ENCODE assay signal across 10 cellular contexts in the genomic region with DNA sequence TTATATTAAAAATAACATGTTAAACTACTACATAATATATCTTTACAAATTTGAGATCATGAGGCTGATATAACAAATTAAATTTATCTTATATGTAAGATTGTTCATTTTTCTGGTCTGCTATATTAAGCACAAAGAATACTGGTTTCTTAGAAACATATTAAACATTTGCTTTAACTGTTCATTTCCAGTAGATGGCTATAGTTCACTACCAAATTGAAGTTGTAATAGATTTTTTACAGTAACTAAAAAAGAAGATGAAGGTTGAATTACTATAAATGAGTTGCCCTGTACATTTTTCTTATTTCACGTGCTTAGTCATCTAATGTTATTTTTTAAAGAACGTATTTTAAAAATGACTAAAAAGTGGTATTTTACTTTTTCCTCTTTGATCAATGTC. TPM values are rescaled to one million over a fixed set of nuclear protein-coding genes. Genes with fewer than 3 reads are reported as not detected.
DNase-seq lines count a peak whose midpoint lies in the region; ATAC-seq, FAIRE-seq and TF ChIP-seq lines count a peak whose summit lies in the region.
"Had no signal": no experiment of that assay in that cellular context is flagged by ENCODE, and none has a peak within 500 bp of the region (broad histone marks: within the 10 kb centered on the region; RNA-seq: fewer than 3 reads in every experiment).

No MANE protein-coding gene starts in this region.

- H3K4me3 ChIP-seq in BJ (ENCODE audit: low read depth, low read length): no peak overlapping the region

- H3K4me1 ChIP-seq in foreskin keratinocyte: no peaks in the 10 kb centered on the region

- no peaks in the 10 kb centered on the region for H3K27me3 ChIP-seq in BJ (ENCODE audit: control insufficient read depth, insufficient read depth, low read length)
- H3K27me3 ChIP-seq in foreskin keratinocyte: no peaks in the 10 kb centered on the region

- CTCF ChIA-PET in BJ (lab: Yijun Ruan, JAX): interaction anchor here (0.6 to 1.0 kb wide), 2 partner anchors 131 to 477 kb away, joined by 3 read pairs; no protein-coding TSS in a partner anchor

- ATAC-seq in HG03432 (IDR thresholded peaks at IDR 0.05; ENCODE audit: unreplicated experiment) (peak; percentile 46), foreskin keratinocyte (no peak)
- no peak for ATAC-seq in naive thymus-derived CD8-positive, alpha-beta T cell
- ATAC-seq: activated T-helper 17 cell treated with anti-CD3 and anti-CD28 coated beads, Interleukin-2, amount 50 U/mL, for 72 hours had no signal

- FAIRE-seq in RCC 7860 (lab: Jason Lieb, UNC): peak; percentile 78

- H3K9me3 Mint-ChIP-seq in endothelial cell (ENCODE audit: unreplicated experiment): no peaks in the 10 kb centered on the region
- no peaks in the 10 kb centered on the region for H3K9me3 Mint-ChIP-seq in naive thymus-derived CD8-positive, alpha-beta T cell
- H3K9me3 Mint-ChIP-seq: activated T-helper 17 cell treated with anti-CD3 and anti-CD28 coated beads, Interleukin-2, amount 50 U/mL, for 72 hours had no signal

- POLR2A ChIA-PET in BJ (lab: Charles Lee): no interaction called here
- POLR2A ChIA-PET in naive thymus-derived CD8-positive, alpha-beta T cell (lab: Charles Lee): no interaction called here

- peak; percentile 25; the same call in 1 of the 2 replicates for TF ChIP-seq CTCF in BJ (IDR thresholded peaks at IDR 0.05; ENCODE audit: insufficient read depth, low read depth, low read length)
- TF ChIP-seq CTCF in foreskin keratinocyte (conservative IDR thresholded peaks at IDR 0.05): peak; percentile 55
- no peak for TF ChIP-seq CTCF in endothelial cell (IDR thresholded peaks at IDR 0.05; ENCODE audit: unreplicated experiment)

- DNase-seq in BJ (ENCODE audit: low read depth) (no peak), RCC 7860 (ENCODE audit: low spot score) (peak; percentile 29), foreskin keratinocyte (no peak), endothelial cell (ENCODE audit: low spot score) (no peak)
- no peak for DNase-seq in activated naive CD4-positive, alpha-beta T cell treated with anti-CD3 and anti-CD28 coated beads, Interleukin-2, amount 50 U/mL, for 16 hours
- DNase-seq in activated CD4-positive, CD25-positive, alpha-beta regulatory T cell treated with anti-CD3 and anti-CD28 coated beads, Interleukin-2, amount 50 U/mL, for 72 hours: no peak
- DNase-seq in naive thymus-derived CD8-positive, alpha-beta T cell: no peak
- DNase-seq: Right ventricle myocardium superior had no signal

- H3K27ac Mint-ChIP-seq in endothelial cell (ENCODE audit: unreplicated experiment): no peak overlapping the region
- H3K27ac Mint-ChIP-seq in naive thymus-derived CD8-positive, alpha-beta T cell: no peak overlapping the region
- H3K27ac Mint-ChIP-seq: activated T-helper 17 cell treated with anti-CD3 and anti-CD28 coated beads, Interleukin-2, amount 50 U/mL, for 72 hours had no signal

- H3K36me3 Mint-ChIP-seq in endothelial cell (ENCODE audit: low read depth, unreplicated experiment): no peaks in the 10 kb centered on the region
- peaks cover 0 to 7% (median 0%) of the 10 kb centered on the region in 3 donors for H3K36me3 Mint-ChIP-seq in naive thymus-derived CD8-positive, alpha-beta T cell

- H3K4me3 Mint-ChIP-seq in endothelial cell (ENCODE audit: unreplicated experiment): no peak overlapping the region
- H3K4me3 Mint-ChIP-seq in naive thymus-derived CD8-positive, alpha-beta T cell: no peak overlapping the region
- H3K4me3 Mint-ChIP-seq: activated T-helper 17 cell treated with anti-CD3 and anti-CD28 coated beads, Interleukin-2, amount 50 U/mL, for 72 hours had no signal

- H3K27ac ChIP-seq in foreskin keratinocyte: no peak overlapping the region

- H3K27me3 Mint-ChIP-seq in endothelial cell (ENCODE audit: unreplicated experiment): no peaks in the 10 kb centered on the region
- no peaks in the 10 kb centered on the region for H3K27me3 Mint-ChIP-seq in naive thymus-derived CD8-positive, alpha-beta T cell
- H3K27me3 Mint-ChIP-seq: activated T-helper 17 cell treated with anti-CD3 and anti-CD28 coated beads, Interleukin-2, amount 50 U/mL, for 72 hours had no signal

- H3K4me1 Mint-ChIP-seq in endothelial cell (ENCODE audit: unreplicated experiment): no peaks in the 10 kb centered on the region
- peaks cover 0 to 5% (median 1%) of the 10 kb centered on the region in 4 donors for H3K4me1 Mint-ChIP-seq in naive thymus-derived CD8-positive, alpha-beta T cell
- H3K4me1 Mint-ChIP-seq: activated T-helper 17 cell treated with anti-CD3 and anti-CD28 coated beads, Interleukin-2, amount 50 U/mL, for 72 hours had no signal

- H3K36me3 ChIP-seq in BJ (ENCODE audit: control insufficient read depth, insufficient read depth, low read length): no peaks in the 10 kb centered on the region

RNA-seq across cellular contexts. Expression of gene ZNF407, which starts 57.0 kb away (rescaled TPM):
- polyA plus RNA-seq in BJ (2011; rRNA removed) (2.8 and 3.6 TPM in 2 replicates), foreskin keratinocyte (1.5 and 1.6 TPM in 2 replicates)
- 21.4 and 24.9 TPM in 2 replicates for polyA minus RNA-seq in BJ (2011; rRNA and poly(A)+ RNA removed)
- total RNA-seq in foreskin keratinocyte (6.8 and 6.9 TPM in 2 replicates), endothelial cell (ENCODE audit: unreplicated experiment) (16.8 TPM)
- total RNA-seq in naive thymus-derived CD8-positive, alpha-beta T cell: 10 to 100 TPM; 26.7 to 26.8 TPM
- 1 to 10 TPM; 5.0 to 6.0 (median 5.6) TPM for polyA plus RNA-seq in naive thymus-derived CD8-positive, alpha-beta T cell
